3 cellular contexts compared by ENCODE assay signal in the genomic region with DNA sequence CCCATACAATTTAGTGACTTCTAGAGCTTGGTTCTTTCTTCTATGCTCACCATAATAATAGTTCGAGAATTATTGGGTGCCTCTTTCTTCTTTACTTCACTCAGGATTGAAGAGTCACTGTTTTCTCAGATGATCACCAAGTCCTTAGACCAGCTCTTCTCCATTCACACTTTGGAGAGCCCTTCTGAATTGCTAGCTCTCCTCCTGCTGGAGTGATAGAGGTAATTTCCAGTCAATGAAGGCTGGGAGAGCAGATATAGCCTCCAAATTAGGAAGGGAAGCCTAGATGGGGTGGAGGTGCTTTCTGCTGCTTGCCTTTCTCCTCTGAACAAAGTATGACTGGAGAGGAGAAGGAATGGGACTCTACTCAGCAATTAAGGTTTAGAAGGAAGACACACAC.
TF ChIP-seq lines count a peak whose summit lies in the region.

No MANE protein-coding gene starts in this region.

TF ChIP-seq in SK-N-SH treated with all-trans-retinoic acid at 6 μM for 48 hours, 23 proteins besides CTCF, POLR2A, EP300 and RAD21:
- TF ChIP-seq BACH2 (CRISPR knock-in tag; IDR thresholded peaks at IDR 0.05; ENCODE audit: borderline replicate concordance) (no peak), ZFP30 (CRISPR knock-in tag; IDR thresholded peaks at IDR 0.05) (no peak), RARB (CRISPR knock-in tag; IDR thresholded peaks at IDR 0.05) (no peak), CSDC2 (CRISPR knock-in tag; IDR thresholded peaks at IDR 0.05) (no peak), ZNF70 (CRISPR knock-in tag; IDR thresholded peaks at IDR 0.05) (no peak), ZNF565 (CRISPR knock-in tag; conservative IDR thresholded peaks at IDR 0.05; ENCODE audit: low read depth) (no peak), ARNTL (CRISPR knock-in tag; IDR thresholded peaks at IDR 0.05; ENCODE audit: borderline replicate concordance, low read depth) (no peak)
- TF ChIP-seq, protein P1, sequence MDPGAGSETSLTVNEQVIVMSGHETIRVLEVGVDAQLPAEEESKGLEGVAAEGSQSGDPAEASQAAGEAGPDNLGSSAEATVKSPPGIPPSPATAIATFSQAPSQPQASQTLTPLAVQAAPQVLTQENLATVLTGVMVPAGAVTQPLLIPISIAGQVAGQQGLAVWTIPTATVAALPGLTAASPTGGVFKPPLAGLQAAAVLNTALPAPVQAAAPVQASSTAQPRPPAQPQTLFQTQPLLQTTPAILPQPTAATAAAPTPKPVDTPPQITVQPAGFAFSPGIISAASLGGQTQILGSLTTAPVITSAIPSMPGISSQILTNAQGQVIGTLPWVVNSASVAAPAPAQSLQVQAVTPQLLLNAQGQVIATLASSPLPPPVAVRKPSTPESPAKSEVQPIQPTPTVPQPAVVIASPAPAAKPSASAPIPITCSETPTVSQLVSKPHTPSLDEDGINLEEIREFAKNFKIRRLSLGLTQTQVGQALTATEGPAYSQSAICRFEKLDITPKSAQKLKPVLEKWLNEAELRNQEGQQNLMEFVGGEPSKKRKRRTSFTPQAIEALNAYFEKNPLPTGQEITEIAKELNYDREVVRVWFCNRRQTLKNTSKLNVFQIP (CRISPR knock-in tag; IDR thresholded peaks at IDR 0.05; ENCODE audit: borderline replicate concordance, low read depth), result no peak

TF ChIP-seq in SK-N-SH, 30 proteins besides CTCF, POLR2A, EP300 and RAD21 (continues in another document):
- TF ChIP-seq REST (IDR thresholded peaks at IDR 0.05; ENCODE audit: low read depth, low read length) (no peak), CHD2 (IDR thresholded peaks at IDR 0.05; ENCODE audit: low read length, partially characterized antibody) (no peak), MXI1 (IDR thresholded peaks at IDR 0.05; ENCODE audit: low read depth, low read length) (no peak), TAF1 (IDR thresholded peaks at IDR 0.05; ENCODE audit: borderline replicate concordance, low read depth, low read length) (no peak), TCF12 (IDR thresholded peaks at IDR 0.05) (no peak), ZBTB33 (IDR thresholded peaks at IDR 0.05; ENCODE audit: borderline replicate concordance, low read depth) (no peak), NFIC (IDR thresholded peaks at IDR 0.05; ENCODE audit: borderline replicate concordance) (no peak), MEF2A (IDR thresholded peaks at IDR 0.05; ENCODE audit: borderline replicate concordance, low read depth) (no peak), IRF3 (IDR thresholded peaks at IDR 0.05; ENCODE audit: low read depth, low read length) (no peak), USF1 (IDR thresholded peaks at IDR 0.05; ENCODE audit: borderline replicate concordance, low read depth) (no peak), ELF1 (IDR thresholded peaks at IDR 0.05) (no peak), YY1 (IDR thresholded peaks at IDR 0.05; ENCODE audit: low read depth) (no peak), FOSL2 (IDR thresholded peaks at IDR 0.05; ENCODE audit: borderline replicate concordance, low read depth) (no peak), RCOR1 (IDR thresholded peaks at IDR 0.05; ENCODE audit: low read length) (no peak)
- TF ChIP-seq, protein P2, sequence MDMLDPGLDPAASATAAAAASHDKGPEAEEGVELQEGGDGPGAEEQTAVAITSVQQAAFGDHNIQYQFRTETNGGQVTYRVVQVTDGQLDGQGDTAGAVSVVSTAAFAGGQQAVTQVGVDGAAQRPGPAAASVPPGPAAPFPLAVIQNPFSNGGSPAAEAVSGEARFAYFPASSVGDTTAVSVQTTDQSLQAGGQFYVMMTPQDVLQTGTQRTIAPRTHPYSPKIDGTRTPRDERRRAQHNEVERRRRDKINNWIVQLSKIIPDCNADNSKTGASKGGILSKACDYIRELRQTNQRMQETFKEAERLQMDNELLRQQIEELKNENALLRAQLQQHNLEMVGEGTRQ (IDR thresholded peaks at IDR 0.05; ENCODE audit: borderline replicate concordance, low read depth, low read length), result no peak
- TF ChIP-seq, protein P3, sequence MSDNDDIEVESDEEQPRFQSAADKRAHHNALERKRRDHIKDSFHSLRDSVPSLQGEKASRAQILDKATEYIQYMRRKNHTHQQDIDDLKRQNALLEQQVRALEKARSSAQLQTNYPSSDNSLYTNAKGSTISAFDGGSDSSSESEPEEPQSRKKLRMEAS (IDR thresholded peaks at IDR 0.05; ENCODE audit: low read depth), result no peak

TF ChIP-seq in H1, 55 proteins besides CTCF, POLR2A, EP300 and RAD21:
- TF ChIP-seq CEBPB (IDR thresholded peaks at IDR 0.05; ENCODE audit: low read depth, low read length) (no peak), KDM4A (IDR thresholded peaks at IDR 0.05; ENCODE audit: low read depth, low read length, severe bottlenecking) (no peak), NANOG (IDR thresholded peaks at IDR 0.05; ENCODE audit: insufficient read depth, low read depth, low read length, poor library complexity, severe bottlenecking) (no peak), HDAC2 (IDR thresholded peaks at IDR 0.05; ENCODE audit: borderline replicate concordance in 1 of 2, low read depth in 2 of 2, low read length in 2 of 2) (no peak), KDM1A (IDR thresholded peaks at IDR 0.05; ENCODE audit: borderline replicate concordance, low read length) (no peak)
